In genomic region chr9:35355954-35356353, GRCh38 we compare ENCODE assay signal across 22 cellular contexts.
"Had no signal": no experiment of that assay in that cellular context is flagged by ENCODE, and none has a peak within 500 bp of the region (broad histone marks: within the 10 kb centered on the region; RNA-seq: fewer than 3 reads in every experiment).

No MANE protein-coding gene starts in this region.

- H3K9me3 ChIP-seq: Peyer's patch, SJCRH30 had no signal

- H3K4me3 ChIP-seq: Peyer's patch, SJCRH30 had no signal

- H3K27ac ChIP-seq: Peyer's patch, SJCRH30 had no signal

- DNase-seq: KBM-7; MV-4-11; NCI-H1048; NCI-H1105; NCI-H1417; NCI-H1436 treated with DMSO at 0.1 percent for 48 hours; NCI-H1694; NCI-H187 treated with DMSO at 0.1 percent for 48 hours; NCI-H2029 treated with DMSO at 0.1 percent for 48 hours; NCI-H2171 treated with DMSO at 0.1 percent for 48 hours; NCI-H345; NCI-H446 treated with DMSO at 0.1 percent for 48 hours; NCI-H510A treated with DMSO at 0.1 percent for 48 hours; NCI-H526; NCI-H82; NK-92 treated with Interleukin-12 subunit alpha and Interleukin-12 subunit beta, amount 100 ng/mL, for 24 hours; PC-3; Peyer's patch; SHP77 treated with DMSO at 0.1 percent for 48 hours; SJCRH30 had no signal

- H3K27me3 ChIP-seq: Peyer's patch, SJCRH30 had no signal

- ATAC-seq: PC-3, Right ventricle myocardium inferior, SK-N-SH treated with all-trans-retinoic acid at 6 μM for 48 hours had no signal

- H3K36me3 ChIP-seq: SJCRH30 had no signal

- H3K4me1 ChIP-seq: Peyer's patch, SJCRH30 had no signal
